In the genomic region with DNA sequence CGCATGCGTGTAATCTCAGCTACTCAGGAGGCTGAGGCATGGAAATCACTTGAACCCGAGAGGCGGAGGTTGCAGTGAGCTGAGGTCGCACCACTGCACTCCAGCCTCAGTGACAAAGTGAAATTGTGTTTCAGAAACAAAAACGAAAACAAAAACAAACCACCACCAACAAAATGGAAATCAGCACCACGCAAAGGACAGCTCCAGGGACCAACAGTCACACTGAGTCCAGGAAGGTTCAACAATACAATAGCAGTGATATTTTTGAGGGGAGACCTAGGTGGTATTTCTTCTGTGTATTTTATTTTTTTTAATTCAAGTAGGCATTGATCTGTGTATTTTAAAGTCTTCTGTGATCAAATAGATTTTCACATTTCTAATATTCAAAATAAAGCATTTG, we compare ENCODE assay signal across 25 cellular contexts. TPM values are rescaled to one million over a fixed set of nuclear protein-coding genes. Genes with fewer than 3 reads are reported as not detected.
"Had no signal": no experiment of that assay in that cellular context is flagged by ENCODE, and none has a peak within 500 bp of the region (broad histone marks: within the 10 kb centered on the region; RNA-seq: fewer than 3 reads in every experiment).

No MANE protein-coding gene starts in this region.

- H3K4me3 Mint-ChIP-seq: naive thymus-derived CD4-positive, alpha-beta T cell; neural crest cell had no signal

- DNase-seq: effector memory CD4-positive, alpha-beta T cell; heart left ventricle; hippocampal formation; kidney glomerular epithelial cell; mammary epithelial cell; naive thymus-derived CD4-positive, alpha-beta T cell; small intestine; stimulated activated CD4-positive, alpha-beta T cell treated with anti-CD3 and anti-CD28 coated beads, Interleukin-12 subunit alpha, Interleukin-12 subunit beta, amount 100 ng/mL, for 4 hours; stimulated activated naive CD4-positive, alpha-beta T cell; stomach; substantia nigra; transverse colon had no signal

- H3K4me1 ChIP-seq: stomach, transverse colon had no signal

- FAIRE-seq: endometrium, frontal cortex, islet of Langerhans, small intestine had no signal

- ATAC-seq: esophagus mucosa; heart left ventricle; naive thymus-derived CD4-positive, alpha-beta T cell had no signal

- H3K4me3 ChIP-seq: heart left ventricle, right atrium auricular region, stomach, thoracic aorta, transverse colon had no signal

- H3K9me3 ChIP-seq: right atrium auricular region, stomach, thoracic aorta, transverse colon had no signal

- H3K27me3 Mint-ChIP-seq: naive thymus-derived CD4-positive, alpha-beta T cell had no signal

- H3K9me3 Mint-ChIP-seq: neural crest cell had no signal

- H3K27me3 ChIP-seq: heart left ventricle, right atrium auricular region, stomach, transverse colon had no signal

- H3K4me1 Mint-ChIP-seq: neural crest cell had no signal

- H3K36me3 ChIP-seq: transverse colon had no signal

- H3K27ac ChIP-seq: heart left ventricle, right atrium auricular region, stomach, thoracic aorta, transverse colon had no signal

RNA-seq across cellular contexts. Expression of a gene that starts 52.1 kb away (rescaled TPM):
- total RNA-seq: fibroblast of lung, frontal cortex, glomerular endothelial cell, mesenteric fat pad, mononuclear cell, neural crest cell, osteocyte, stomach, urinary bladder had no signal
- polyA plus RNA-seq: fibroblast of lung, urinary bladder had no signal
